ENCODE assay signal across 35 cellular contexts in the genomic region with DNA sequence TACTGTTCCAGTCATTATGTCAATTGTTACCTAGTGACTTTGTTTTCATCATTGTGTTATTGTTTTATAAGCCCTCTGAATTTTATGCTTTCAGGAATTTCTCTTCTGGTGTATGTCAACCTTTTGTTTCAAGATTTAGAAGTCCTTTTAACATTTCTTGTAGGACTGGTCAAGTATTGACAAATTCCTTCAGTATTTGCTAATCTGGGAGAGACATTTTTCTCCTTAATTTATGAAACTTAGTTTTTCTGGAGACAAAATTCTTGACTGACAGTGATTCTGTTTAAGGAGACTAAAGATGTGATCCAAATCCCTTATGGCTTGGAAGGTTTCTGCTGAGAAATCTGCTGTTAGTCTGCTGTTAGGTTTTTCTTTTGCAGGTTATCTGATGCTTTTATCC.
"Had no signal": no experiment of that assay in that cellular context is flagged by ENCODE, and none has a peak within 500 bp of the region (broad histone marks: within the 10 kb centered on the region; RNA-seq: fewer than 3 reads in every experiment).

No MANE protein-coding gene starts in this region.

- H3K27me3 ChIP-seq: MG63 had no signal

- DNase-seq: Karpas-422, Kasumi-1, MG63, MM.1S, MV-4-11, NCI-H1048, NCI-H1092, NCI-H1092 treated with DMSO at 0.1 percent for 48 hours, NCI-H1105, NCI-H1105 treated with DMSO at 0.1 percent for 48 hours, NCI-H1417, NCI-H1417 treated with DMSO at 0.1 percent for 48 hours, NCI-H1436, NCI-H1436 treated with DMSO at 0.1 percent for 48 hours, NCI-H146, NCI-H1694, NCI-H1694 treated with DMSO at 0.1 percent for 48 hours, NCI-H187, NCI-H187 treated with DMSO at 0.1 percent for 48 hours, NCI-H1930, NCI-H2029, NCI-H2029 treated with DMSO at 0.1 percent for 48 hours, NCI-H2081, NCI-H2081 treated with DMSO at 0.1 percent for 48 hours, NCI-H2107, NCI-H2171, NCI-H2171 treated with DMSO at 0.1 percent for 48 hours, NCI-H2227 treated with DMSO at 0.1 percent for 48 hours, NCI-H345, NCI-H446, NCI-H446 treated with DMSO at 0.1 percent for 48 hours, NCI-H510A, NCI-H510A treated with DMSO at 0.1 percent for 48 hours, NCI-H524, NCI-H524 treated with DMSO at 0.1 percent for 48 hours had no signal

- H3K4me3 ChIP-seq: MG63 had no signal

- H3K36me3 ChIP-seq: MG63 had no signal
